In genomic region chr4:69744157-69744478, GRCh38 we compare ENCODE assay signal across 29 cellular contexts. TPM values are rescaled to one million over a fixed set of nuclear protein-coding genes. Genes with fewer than 3 reads are reported as not detected.
"Had no signal": no experiment of that assay in that cellular context is flagged by ENCODE, and none has a peak within 500 bp of the region (broad histone marks: within the 10 kb centered on the region; RNA-seq: fewer than 3 reads in every experiment).

No MANE protein-coding gene starts in this region.

- H3K27me3 ChIP-seq: ascending aorta, cardiac muscle cell, Peyer's patch had no signal

- H3K9me3 ChIP-seq: ascending aorta, Peyer's patch had no signal

- DNase-seq: activated CD4-positive, alpha-beta T cell treated with anti-CD3 and anti-CD28 coated beads, Interleukin-2, amount 10 ng/mL, durations not matched to agents 24 days and 14 days; activated CD4-positive, alpha-beta T cell treated with anti-CD3 and anti-CD28 coated beads, Interleukin-2, amount 50 U/mL, for 4 hours; activated CD8-positive, alpha-beta T cell treated with anti-CD3 and anti-CD28 coated beads for 36 hours; activated effector memory CD4-positive, alpha-beta T cell treated with anti-CD3 and anti-CD28 coated beads, Interleukin-2, amount 50 U/mL, for 16 hours; activated naive CD4-positive, alpha-beta T cell; activated naive CD4-positive, alpha-beta T cell treated with anti-CD3 and anti-CD28 coated beads, Interleukin-2, amount 50 U/mL, for 16 hours; activated naive CD8-positive, alpha-beta T cell treated with anti-CD3 and anti-CD28 coated beads for 36 hours; activated T-cell treated with anti-CD3 and anti-CD28 coated beads, Interleukin-2, amount 50 U/mL, for 1 hour; activated T-cell treated with anti-CD3 and anti-CD28 coated beads, Interleukin-2, amount 50 U/mL, for 72 hours; amniotic stem cell; NCI-H1105; NCI-H1417 treated with DMSO at 0.1 percent for 48 hours; NCI-H1694; NCI-H1930; NCI-H2081 treated with DMSO at 0.1 percent for 48 hours; NCI-H345; NCI-H524 treated with DMSO at 0.1 percent for 48 hours; NK-92 treated with Interleukin-12 subunit alpha and Interleukin-12 subunit beta, amount 100 ng/mL, for 24 hours; PC-3; RPMI8226; SIG-M5 had no signal

- ATAC-seq: activated CD8-positive, alpha-beta T cell treated with anti-CD3 and anti-CD28 coated beads for 36 hours; activated T-cell treated with anti-CD3 and anti-CD28 coated beads, Interleukin-2, amount 50 U/mL, for 72 hours; activated T-helper 17 cell treated with anti-CD3 and anti-CD28 coated beads, Interleukin-2, amount 50 U/mL, for 72 hours; K562; PC-3; Right ventricle myocardium inferior had no signal

- H3K4me1 ChIP-seq: ascending aorta, Peyer's patch had no signal

- H3K27ac ChIP-seq: ascending aorta, cardiac muscle cell, Peyer's patch had no signal

- H3K4me3 ChIP-seq: ascending aorta, cardiac muscle cell, K562, Peyer's patch had no signal

- H3K36me3 ChIP-seq: ascending aorta, cardiac muscle cell had no signal

RNA-seq across cellular contexts. Expression of gene SULT1B1, which starts 16.3 kb away (rescaled TPM):
- total RNA-seq: cardiac muscle cell, M059J, SK-MEL-5 had no signal
- polyA plus RNA-seq: cardiac muscle cell, K562 had no signal
